ENCODE assay signal across 8 cellular contexts in the genomic region with DNA sequence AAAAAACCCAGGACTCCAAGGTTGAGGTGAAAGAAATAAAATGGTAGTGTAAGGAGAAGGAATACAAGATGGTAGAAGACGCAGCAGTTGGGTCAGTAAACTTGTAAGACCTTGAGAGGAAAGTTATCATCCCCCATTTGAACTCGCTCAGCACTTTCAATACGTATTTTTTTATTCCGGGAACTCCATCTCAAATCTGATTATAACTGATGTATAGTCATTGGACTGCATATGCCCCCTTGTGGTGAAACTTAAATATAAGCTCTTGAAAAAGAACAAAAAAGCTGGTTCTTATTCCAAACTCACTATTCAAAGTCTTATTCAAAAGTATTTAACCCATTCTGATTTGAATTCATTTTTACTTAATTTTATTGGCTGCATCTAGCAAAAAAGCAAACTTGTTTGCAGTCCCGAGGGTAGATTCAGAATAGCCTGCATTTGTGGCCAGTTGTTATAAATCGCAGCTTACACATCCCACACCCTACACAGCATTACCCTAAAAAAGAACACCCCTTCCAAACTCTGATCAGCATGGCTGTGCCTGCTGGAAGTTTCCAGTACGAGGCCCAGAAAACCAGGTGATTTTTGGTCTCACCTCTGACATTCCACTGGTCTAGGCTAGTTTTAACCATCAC.
DNase-seq lines count a peak whose midpoint lies in the region; ATAC-seq and TF ChIP-seq lines count a peak whose summit lies in the region.

No MANE protein-coding gene starts in this region.

- peaks cover 2% of the 10 kb centered on the region for H3K36me3 Mint-ChIP-seq in T-helper 17 cell (ENCODE audit: low read depth)

- H3K36me3 ChIP-seq in parathyroid adenoma (ENCODE audit: control insufficient read depth, insufficient read depth, low read length): no peaks in the 10 kb centered on the region

- H3K4me1 ChIP-seq in parathyroid adenoma: peaks cover 12% of the 10 kb centered on the region

- no peaks in the 10 kb centered on the region for H3K9me3 ChIP-seq in T-helper 17 cell (ENCODE audit: control insufficient read depth, low read length, poor library complexity, severe bottlenecking)
- no peaks in the 10 kb centered on the region for H3K9me3 ChIP-seq in parathyroid adenoma (ENCODE audit: control insufficient read depth, low read length)

- H3K4me3 ChIP-seq in fibroblast of the aortic adventitia (ENCODE audit: low read depth, low read length) (peak overlapping the region; percentile 36), parathyroid adenoma (ENCODE audit: low read depth, low read length) (peak overlapping the region; percentile 23)

- H3K79me2 ChIP-seq in parathyroid adenoma: no peaks in the 10 kb centered on the region

- H3K27me3 Mint-ChIP-seq in T-helper 17 cell: peaks cover 80% of the 10 kb centered on the region

- H3K9ac ChIP-seq in parathyroid adenoma: no peak overlapping the region

- H3K27ac ChIP-seq in parathyroid adenoma: no peak overlapping the region

- ATAC-seq in T-helper 17 cell (peak; percentile 70), GM19455 (IDR thresholded peaks at IDR 0.05; ENCODE audit: unreplicated experiment) (no peak), GM18907 (IDR thresholded peaks at IDR 0.05; ENCODE audit: unreplicated experiment) (no peak)

- peak; percentile 55 for TF ChIP-seq CTCF in fibroblast of the aortic adventitia (IDR thresholded peaks at IDR 0.05; ENCODE audit: insufficient read depth, low read length)
- TF ChIP-seq CTCF in parathyroid adenoma (IDR thresholded peaks at IDR 0.05): peak; percentile 76

- peak overlapping the region; percentile 36 for H3K4me3 Mint-ChIP-seq in T-helper 17 cell

- peaks cover 7% of the 10 kb centered on the region for H3K4me1 Mint-ChIP-seq in T-helper 17 cell

- DNase-seq in NCI-H1105 treated with DMSO at 0.1 percent for 48 hours (lab: John Stamatoyannopoulos, UW) (peak; percentile 39), NCI-H1105 (lab: John Stamatoyannopoulos, UW) (no peak), LoVo (ENCODE audit: low spot score) (peak; percentile 61), T-helper 17 cell (no peak), fibroblast of the aortic adventitia (ENCODE audit: low read depth) (peak; percentile 85)

- peak overlapping the region; percentile 51 for H3K4me2 ChIP-seq in parathyroid adenoma (ENCODE audit: low read length)

- no peak overlapping the region for H3K27ac Mint-ChIP-seq in T-helper 17 cell

- H3K27me3 ChIP-seq in parathyroid adenoma (ENCODE audit: control insufficient read depth, insufficient read depth, low read length): no peaks in the 10 kb centered on the region

- H2AFZ ChIP-seq in parathyroid adenoma: peak overlapping the region; percentile 68

Comparison
In these comparisons a context has a peak if more than half of its experiments do, and no peak if none do; other contexts are left out.
1. DNase-seq: peak in NCI-H1105 treated with DMSO at 0.1 percent for 48 hours (single experiment), LoVo (single experiment) and fibroblast of the aortic adventitia (single experiment); none in NCI-H1105 (single experiment) and T-helper 17 cell (0 of 3).